Comparison of ENCODE assay signal across 17 cellular contexts in the genomic region with DNA sequence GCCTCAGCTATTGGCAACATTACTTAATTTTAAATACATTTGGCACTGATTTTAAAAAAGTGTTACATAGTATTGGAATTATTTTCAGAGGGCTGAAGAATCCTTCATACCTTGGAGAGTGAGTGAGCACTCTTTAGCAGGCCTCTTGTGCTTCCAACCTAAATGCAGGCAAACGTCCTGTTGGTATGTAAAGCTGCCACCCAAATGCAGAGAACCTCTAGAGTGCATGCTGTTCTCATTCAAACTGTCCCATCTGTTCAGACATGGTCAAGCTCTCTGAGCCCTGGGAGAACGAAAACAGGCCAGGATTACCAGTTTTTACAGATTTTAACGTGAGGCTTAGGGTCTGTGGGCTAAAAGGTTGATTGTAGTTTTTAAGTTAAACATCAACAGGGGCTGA.
A peak's percentile ranks its signal among the peaks of the same experiment; 100 is the strongest.
DNase-seq lines count a peak whose midpoint lies in the region; ATAC-seq and TF ChIP-seq lines count a peak whose summit lies in the region.
"Had no signal": no experiment of that assay in that cellular context is flagged by ENCODE, and none has a peak within 500 bp of the region (broad histone marks: within the 10 kb centered on the region; RNA-seq: fewer than 3 reads in every experiment).

No MANE protein-coding gene starts in this region.

- H2AFZ ChIP-seq in H9 (ENCODE audit: low read length), result peak overlapping the region; percentile 41
- H2AFZ ChIP-seq in neural progenitor cell (replicated peaks), result no peak overlapping the region

- H3K27me3 Mint-ChIP-seq in H9 (ENCODE audit: low read depth), result no peaks in the 10 kb centered on the region
- no peaks in the 10 kb centered on the region for H3K27me3 Mint-ChIP-seq in neural progenitor cell (ENCODE audit: insufficient read depth, low read depth)

- H3K9me3 Mint-ChIP-seq in H9 (peaks cover 0 to 2% of the 10 kb centered on the region in 2 experiments; a peak in 1 of 5 replicates), neural progenitor cell (peaks cover 18% of the 10 kb centered on the region)

- WGBS in H9 (ENCODE audit: extremely low coverage, insufficient read length, low lambda C conversion rate), result no CpG with 5 or more reads among the region's 3 CpGs
- 81 to 89% methylated on average over 3 of the region's 3 CpGs for WGBS in aorta, 2 donors

- H2BK12ac ChIP-seq in H9 (ENCODE audit: insufficient read length, low read depth, low read length), result no peak overlapping the region

- H3K4me2 ChIP-seq in H9 (ENCODE audit: insufficient read depth, insufficient read length, low read length), result no peak overlapping the region
- peak overlapping the region; percentile 71 for H3K4me2 ChIP-seq in neural progenitor cell
- H3K4me2 ChIP-seq: SK-N-SH had no signal

- H3K27ac ChIP-seq in H9 (ENCODE audit: insufficient read length, low read depth, low read length) (no peak overlapping the region), iPS-20b (ENCODE audit: low read length) (peak overlapping the region; percentile 89), neural progenitor cell (peak overlapping the region; percentile 91), aorta (ENCODE audit: low read depth in 1 of 2, low read length in 2 of 2) (no peak overlapping the region)

- no peak overlapping the region for H4K5ac ChIP-seq in H9 (ENCODE audit: insufficient read length, low read depth, low read length)

- H4K20me1 ChIP-seq in H9 (ENCODE audit: control insufficient read depth, insufficient read depth, insufficient read length), result no peaks in the 10 kb centered on the region
- H4K20me1 ChIP-seq in neural progenitor cell (ENCODE audit: low read depth), result no peaks in the 10 kb centered on the region

- no peaks in the 10 kb centered on the region for H3K79me1 ChIP-seq in H9 (ENCODE audit: insufficient read depth, low read depth, low read length, poor library complexity, severe bottlenecking)

- H3K9me3 ChIP-seq in H9 (ENCODE audit: control insufficient read depth, low read depth, low read length) (no peaks in the 10 kb centered on the region), iPS-20b (ENCODE audit: insufficient read depth, low read depth, low read length) (no peaks in the 10 kb centered on the region), neural progenitor cell (ENCODE audit: low read depth) (no peaks in the 10 kb centered on the region), aorta (ENCODE audit: control insufficient read depth, low read length) (no peaks in the 10 kb centered on the region)
- H3K9me3 ChIP-seq: SK-N-SH had no signal

- H3K4me3 ChIP-seq in iPS-20b (ENCODE audit: low read length) (peak overlapping the region; percentile 33; the same call in 1 of the 2 replicates), neural progenitor cell (no peak overlapping the region), aorta (ENCODE audit: low read length in 2 of 2) (no peak overlapping the region)

- no peak overlapping the region for H3K23ac ChIP-seq in H9 (ENCODE audit: insufficient read length, low read depth, low read length)

- H3K18ac ChIP-seq in H9 (ENCODE audit: insufficient read length, low read depth, low read length), result no peak overlapping the region

- H3F3A ChIP-seq in neural progenitor cell (ENCODE audit: low read depth), result peaks cover 62% of the 10 kb centered on the region

- peaks cover 0 to 8% (median 4%) of the 10 kb centered on the region in 3 experiments; a peak in 3 of 7 replicates for H3K36me3 Mint-ChIP-seq in H9 (ENCODE audit: insufficient read depth in 1 of 3, low read depth in 3 of 3)
- H3K36me3 Mint-ChIP-seq in neural progenitor cell, result peaks cover 12% of the 10 kb centered on the region

- TF ChIP-seq CTCF in H9 (conservative IDR thresholded peaks at IDR 0.05) (no peak), neural progenitor cell (IDR thresholded peaks at IDR 0.05) (no peak)

- H3K36me3 ChIP-seq in iPS-20b (ENCODE audit: insufficient read depth, low read depth, low read length) (no peaks in the 10 kb centered on the region), neural progenitor cell (no peaks in the 10 kb centered on the region), aorta (ENCODE audit: control insufficient read depth in 1 of 2, insufficient read depth in 2 of 2, low read length in 1 of 2) (no peaks in the 10 kb centered on the region)

- H2BK20ac ChIP-seq in H9 (ENCODE audit: low read depth, low read length, poor library complexity, severe bottlenecking), result no peak overlapping the region

- H2AK5ac ChIP-seq in H9 (ENCODE audit: insufficient read length, low read length), result no peak overlapping the region

- no peak overlapping the region for H4K8ac ChIP-seq in H9 (replicated peaks; ENCODE audit: insufficient read length, low read depth, low read length)

- H3K27ac Mint-ChIP-seq in H9 (peak overlapping the region; percentile 83 to 97 (median 94)), neural progenitor cell (peak overlapping the region; percentile 65)

- no peak overlapping the region for H3K14ac ChIP-seq in H9 (ENCODE audit: insufficient read depth, low read length)

- H3K4me3 Mint-ChIP-seq in H9, result peak overlapping the region; percentile 11 to 55; a peak in 2 of 5 replicates
- no peak overlapping the region for H3K4me3 Mint-ChIP-seq in neural progenitor cell

- no peaks in the 10 kb centered on the region for H3K79me2 ChIP-seq in H9 (ENCODE audit: insufficient read depth, low read length)
- H3K79me2 ChIP-seq in neural progenitor cell (ENCODE audit: low read depth), result no peaks in the 10 kb centered on the region

- no peak overlapping the region for H3T11ph ChIP-seq in H9 (ENCODE audit: low read length)

- no peaks in the 10 kb centered on the region for H3K27me3 ChIP-seq in H9 (ENCODE audit: insufficient read depth, low read length)
- no peaks in the 10 kb centered on the region for H3K27me3 ChIP-seq in iPS-20b (ENCODE audit: insufficient read depth, low read length)
- H3K27me3 ChIP-seq in neural progenitor cell, result no peaks in the 10 kb centered on the region
- H3K27me3 ChIP-seq in aorta (ENCODE audit: control insufficient read depth in 1 of 2, insufficient read depth in 2 of 2, low read length in 1 of 2), result no peaks in the 10 kb centered on the region

- no peaks in the 10 kb centered on the region for H3K23me2 ChIP-seq in H9 (ENCODE audit: insufficient read length, low read depth, low read length, poor library complexity, severe bottlenecking)

- H3K4me1 ChIP-seq in H9 (ENCODE audit: insufficient read depth, low read length) (peaks cover 4% of the 10 kb centered on the region; the same call in 1 of the 2 replicates), iPS-20b (ENCODE audit: insufficient read depth, low read length) (peaks cover 50% of the 10 kb centered on the region), neural progenitor cell (peaks cover 72% of the 10 kb centered on the region), aorta (ENCODE audit: control insufficient read depth in 1 of 2, insufficient read depth in 2 of 2, low read length in 2 of 2) (peaks cover 5 to 6% of the 10 kb centered on the region in 2 donors)

- intact Hi-C loops in aorta (cut with DNase I), result no loop called here

- no peak for ATAC-seq in aorta (ENCODE audit: low FRiP score)
- ATAC-seq in HG02884 (IDR thresholded peaks at IDR 0.05; ENCODE audit: unreplicated experiment), result no peak

- no peak overlapping the region for H2BK5ac ChIP-seq in H9 (ENCODE audit: insufficient read length, low read length)

- H3K4ac ChIP-seq in H9 (ENCODE audit: low read depth, low read length), result no peak overlapping the region

- no peak overlapping the region for H4K91ac ChIP-seq in H9 (ENCODE audit: insufficient read length, low read depth, low read length)

- DNase-seq in H9 (peak; percentile 35), cerebellum (ENCODE audit: low spot score) (peak; percentile 71), neural progenitor cell (ENCODE audit: low spot score) (peak; percentile 49), T1000 (lab: John Stamatoyannopoulos, UW) (no peak), foreskin melanocyte (no peak), aorta (no peak)
- DNase-seq: COR-L47, HCEC 1CT, KBM-7, NCI-H1436, NCI-H2029 treated with DMSO at 0.1 percent for 48 hours, NCI-H2171 treated with DMSO at 0.1 percent for 48 hours, NCI-H510A, SHP77, SK-N-SH had no signal

- H3K9ac ChIP-seq in H9 (ENCODE audit: extremely low read depth, insufficient read length, low read length) (no peak overlapping the region), iPS-20b (ENCODE audit: low read depth, low read length) (peak overlapping the region; percentile 62), neural progenitor cell (no peak overlapping the region)
- H3K9ac ChIP-seq: SK-N-SH had no signal

- H2BK15ac ChIP-seq in H9 (ENCODE audit: low read depth, low read length), result no peak overlapping the region

- no peak overlapping the region for H3K56ac ChIP-seq in H9 (ENCODE audit: insufficient read length, low read depth, low read length)

- H3K4me1 Mint-ChIP-seq in H9, result peaks cover 72 to 73% of the 10 kb centered on the region in 2 experiments
- H3K4me1 Mint-ChIP-seq in neural progenitor cell, result peaks cover 59% of the 10 kb centered on the region

- no peak overlapping the region for H2BK120ac ChIP-seq in H9 (ENCODE audit: low read depth, low read length, poor library complexity, severe bottlenecking)

Comparison
In these comparisons a context has a peak if more than half of its experiments do, and no peak if none do; other contexts are left out.
1. DNase-seq: peak in H9 (single experiment), cerebellum (single experiment) and neural progenitor cell (single experiment); none in T1000 (single experiment), foreskin melanocyte (single experiment) and aorta (0 of 2).
2. H3K27ac ChIP-seq: peak in iPS-20b (single experiment) and neural progenitor cell (single experiment); none in H9 (single experiment) and aorta (0 of 2).